ENCODE assay signal across 1 cellular context in the genomic region with DNA sequence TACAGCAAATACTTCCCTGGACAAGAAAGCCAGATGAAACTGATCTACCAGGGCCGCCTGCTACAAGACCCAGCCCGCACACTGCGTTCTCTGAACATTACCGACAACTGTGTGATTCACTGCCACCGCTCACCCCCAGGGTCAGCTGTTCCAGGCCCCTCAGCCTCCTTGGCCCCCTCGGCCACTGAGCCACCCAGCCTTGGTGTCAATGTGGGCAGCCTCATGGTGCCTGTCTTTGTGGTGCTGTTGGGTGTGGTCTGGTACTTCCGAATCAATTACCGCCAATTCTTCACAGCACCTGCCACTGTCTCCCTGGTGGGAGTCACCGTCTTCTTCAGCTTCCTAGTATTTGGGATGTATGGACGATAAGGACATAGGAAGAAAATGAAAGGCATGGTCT.
TF ChIP-seq lines count a peak whose summit lies in the region.

No MANE protein-coding gene starts in this region.

TF ChIP-seq in HepG2, 621 proteins besides CTCF, POLR2A, EP300 and RAD21:
- TF ChIP-seq NFIC (IDR thresholded peaks at IDR 0.05; ENCODE audit: low read length) (no peak), ZNF543 (CRISPR knock-in tag; IDR thresholded peaks at IDR 0.05) (no peak), ZNF607 (CRISPR knock-in tag; IDR thresholded peaks at IDR 0.05; ENCODE audit: borderline replicate concordance) (no peak), NFATC3 (CRISPR knock-in tag; IDR thresholded peaks at IDR 0.05) (no peak), ZNF766 (CRISPR knock-in tag; IDR thresholded peaks at IDR 0.05; ENCODE audit: borderline replicate concordance) (no peak), ZNF577 (CRISPR knock-in tag; IDR thresholded peaks at IDR 0.05; ENCODE audit: borderline replicate concordance, low read depth) (no peak), SALL1 (CRISPR knock-in tag; IDR thresholded peaks at IDR 0.05) (no peak), ATF7-NPFF (CRISPR knock-in tag; IDR thresholded peaks at IDR 0.05; ENCODE audit: low read depth) (no peak), AGO2 (optimal IDR thresholded peaks at IDR 0.05; ENCODE audit: low read depth, low read length) (peak; percentile 20), SOX5 (CRISPR knock-in tag; IDR thresholded peaks at IDR 0.05; ENCODE audit: borderline replicate concordance) (no peak), SP2 (CRISPR knock-in tag; IDR thresholded peaks at IDR 0.05) (no peak), GPBP1L1 (CRISPR knock-in tag; IDR thresholded peaks at IDR 0.05) (no peak), HBP1 (CRISPR knock-in tag; IDR thresholded peaks at IDR 0.05; ENCODE audit: low read depth) (no peak), ZBTB7A (CRISPR knock-in tag; IDR thresholded peaks at IDR 0.05) (no peak), ZSCAN21 (CRISPR knock-in tag; IDR thresholded peaks at IDR 0.05; ENCODE audit: borderline replicate concordance) (no peak)
- TF ChIP-seq, protein P1, sequence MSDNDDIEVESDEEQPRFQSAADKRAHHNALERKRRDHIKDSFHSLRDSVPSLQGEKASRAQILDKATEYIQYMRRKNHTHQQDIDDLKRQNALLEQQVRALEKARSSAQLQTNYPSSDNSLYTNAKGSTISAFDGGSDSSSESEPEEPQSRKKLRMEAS (IDR thresholded peaks at IDR 0.05) = 0 out of 2 replicates have a peak, but pooled peaks have one; percentile 12
- TF ChIP-seq, protein P2, sequence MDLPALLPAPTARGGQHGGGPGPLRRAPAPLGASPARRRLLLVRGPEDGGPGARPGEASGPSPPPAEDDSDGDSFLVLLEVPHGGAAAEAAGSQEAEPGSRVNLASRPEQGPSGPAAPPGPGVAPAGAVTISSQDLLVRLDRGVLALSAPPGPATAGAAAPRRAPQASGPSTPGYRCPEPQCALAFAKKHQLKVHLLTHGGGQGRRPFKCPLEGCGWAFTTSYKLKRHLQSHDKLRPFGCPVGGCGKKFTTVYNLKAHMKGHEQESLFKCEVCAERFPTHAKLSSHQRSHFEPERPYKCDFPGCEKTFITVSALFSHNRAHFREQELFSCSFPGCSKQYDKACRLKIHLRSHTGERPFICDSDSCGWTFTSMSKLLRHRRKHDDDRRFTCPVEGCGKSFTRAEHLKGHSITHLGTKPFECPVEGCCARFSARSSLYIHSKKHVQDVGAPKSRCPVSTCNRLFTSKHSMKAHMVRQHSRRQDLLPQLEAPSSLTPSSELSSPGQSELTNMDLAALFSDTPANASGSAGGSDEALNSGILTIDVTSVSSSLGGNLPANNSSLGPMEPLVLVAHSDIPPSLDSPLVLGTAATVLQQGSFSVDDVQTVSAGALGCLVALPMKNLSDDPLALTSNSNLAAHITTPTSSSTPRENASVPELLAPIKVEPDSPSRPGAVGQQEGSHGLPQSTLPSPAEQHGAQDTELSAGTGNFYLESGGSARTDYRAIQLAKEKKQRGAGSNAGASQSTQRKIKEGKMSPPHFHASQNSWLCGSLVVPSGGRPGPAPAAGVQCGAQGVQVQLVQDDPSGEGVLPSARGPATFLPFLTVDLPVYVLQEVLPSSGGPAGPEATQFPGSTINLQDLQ (CRISPR knock-in tag; IDR thresholded peaks at IDR 0.05) = no peak
